In the genomic region with DNA sequence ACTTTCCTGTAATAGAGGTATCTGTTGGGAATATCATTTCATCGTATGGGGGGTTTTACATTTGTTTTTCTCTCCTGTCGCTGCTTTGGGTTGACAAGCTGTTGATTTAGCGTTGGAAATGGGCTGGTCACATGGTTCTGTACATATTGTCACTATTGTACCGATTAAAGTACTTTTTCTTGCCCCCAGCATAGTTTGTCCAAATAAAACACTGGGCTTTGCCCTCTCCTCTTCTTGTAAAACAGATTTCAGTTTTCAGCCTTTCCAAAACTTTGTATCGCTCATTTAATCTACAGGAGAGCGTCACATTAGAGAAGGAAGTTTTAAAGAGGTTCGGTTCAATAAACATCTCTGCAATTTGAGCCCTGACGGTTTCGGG, we compare ENCODE assay signal across 8 cellular contexts. TPM values are rescaled to one million over a fixed set of nuclear protein-coding genes. Genes with fewer than 3 reads are reported as not detected.
DNase-seq lines count a peak whose midpoint lies in the region; ATAC-seq and TF ChIP-seq lines count a peak whose summit lies in the region.

No MANE protein-coding gene starts in this region.

- 17 to 19% methylated on average over 9 of the region's 9 CpGs for WGBS in GM23248 (ENCODE audit: low coverage in 1 of 2, low lambda C conversion rate in 2 of 2, missing lambda C conversion rate in 2 of 2), 2 experiments

- H3K9me3 ChIP-seq in GM23248 (ENCODE audit: low read depth) (no peaks in the 10 kb centered on the region), SJSA1 (replicated peaks) (no peaks in the 10 kb centered on the region), gastrocnemius medialis (no peaks in the 10 kb centered on the region)

- H3K4me3 ChIP-seq in GM23248 (peak overlapping the region; percentile 80), SJSA1 (peak overlapping the region; percentile 54), fibroblast of the aortic adventitia (ENCODE audit: low read depth, low read length) (peak overlapping the region; percentile 70), gastrocnemius medialis (peak overlapping the region; percentile 57 to 64 (median 64))

- H3K4me1 ChIP-seq in GM23248 (ENCODE audit: insufficient read depth), result peaks cover 38% of the 10 kb centered on the region
- H3K4me1 ChIP-seq in SJSA1 (replicated peaks), result peaks cover 24% of the 10 kb centered on the region
- H3K4me1 ChIP-seq in gastrocnemius medialis, result peaks cover 28 to 39% of the 10 kb centered on the region in 2 donors

- H2AFZ ChIP-seq in GM23248, result peak overlapping the region; percentile 68

- in situ Hi-C loops in GM23248 (cut with MboI) (no loop called here), gastrocnemius medialis (cut with MboI; ENCODE audit: low sequenced_read_pairs in 4 of 4) (loop anchor here in 3 of 4 donors (10.0 to 25.0 kb wide), 3 partner anchors 800 to 1112 kb away; partner anchors contain the start of genes OTUD1 (in 1 of the 3) and SKIDA1 (in 1 of the 3))

- intact Hi-C loops in gastrocnemius medialis (cut with DNase I; ENCODE audit: low total_unique reads), result loop anchor here (5.0 to 10.0 kb wide), 5 partner anchors 112 to 1110 kb away; partner anchors contain the start of genes OTUD1 and PIP4K2A

- peak overlapping the region; percentile 78 for H3K9ac ChIP-seq in GM23248

- H3K9me2 ChIP-seq in GM23248 (ENCODE audit: insufficient read depth), result no peaks in the 10 kb centered on the region

- H4K20me1 ChIP-seq in GM23248 (ENCODE audit: insufficient read depth), result no peaks in the 10 kb centered on the region

- H3K36me3 ChIP-seq in GM23248 (ENCODE audit: low read depth), result peaks cover 31% of the 10 kb centered on the region
- peaks cover 23% of the 10 kb centered on the region for H3K36me3 ChIP-seq in SJSA1
- peaks cover 0 to 37% of the 10 kb centered on the region in 2 donors for H3K36me3 ChIP-seq in gastrocnemius medialis

- TF ChIP-seq POLR2A in gastrocnemius medialis (IDR thresholded peaks at IDR 0.05), result no peak

- ATAC-seq in gastrocnemius medialis (no peak), GM19397 (IDR thresholded peaks at IDR 0.05; ENCODE audit: unreplicated experiment) (no peak)

- H3K27me3 ChIP-seq in GM23248 (replicated peaks; ENCODE audit: insufficient read depth) (0 out of 2 replicates have a peak, but pooled peaks cover 5% of the 10 kb centered on the region), SJSA1 (replicated peaks) (peaks cover 36% of the 10 kb centered on the region), gastrocnemius medialis (peaks cover 10 to 25% (median 21%) of the 10 kb centered on the region in 3 donors)

- H3K27ac ChIP-seq in GM23248, result peak overlapping the region; percentile 50
- H3K27ac ChIP-seq in SJSA1, result no peak overlapping the region
- H3K27ac ChIP-seq in gastrocnemius medialis, result peak overlapping the region; percentile 33 to 58 (median 50)

- peaks cover 52% of the 10 kb centered on the region for H3K79me2 ChIP-seq in GM23248 (ENCODE audit: insufficient read depth)

- H3F3A ChIP-seq in GM23248 (ENCODE audit: insufficient read depth), result peaks cover 25% of the 10 kb centered on the region; the same call in 1 of the 2 replicates

- DNase-seq in GM23248 (no peak), SJSA1 (ENCODE audit: low read depth in 1 of 2, low spot score in 2 of 2) (no peak), fibroblast of the aortic adventitia (ENCODE audit: low read depth) (no peak), gastrocnemius medialis (no peak), T-helper 9 cell (no peak), NCI-H526 treated with DMSO at 0.1 percent for 48 hours (lab: John Stamatoyannopoulos, UW) (no peak)
- no peak for DNase-seq in effector CD4-positive, alpha-beta T cell

- H3K4me2 ChIP-seq in GM23248 (ENCODE audit: unreplicated experiment), result peak overlapping the region; percentile 85

- TF ChIP-seq CTCF in fibroblast of the aortic adventitia (IDR thresholded peaks at IDR 0.05; ENCODE audit: insufficient read depth, low read length) (no peak), gastrocnemius medialis (IDR thresholded peaks at IDR 0.05 in 4 of 5, conservative IDR thresholded peaks at IDR 0.05 in 1 of 5) (no peak)

RNA-seq across cellular contexts. Expression of gene BMI1, which starts 4.0 kb away (rescaled TPM):
- total RNA-seq in GM23248 (2014; rRNA removed; shearing (Covaris generic)), result 66.0 and 77.1 TPM in 2 replicates
- polyA plus RNA-seq in GM23248 (2016; fragmentation: Nextera tagmentation; extraction: Ambion mirVana), result 37.6 and 38.0 TPM in 2 replicates
- 73.9 and 83.3 TPM in 2 replicates for total RNA-seq in SJSA1 (2014; rRNA removed; shearing (Covaris generic))
- 45.3 and 60.9 TPM in 2 replicates for total RNA-seq in fibroblast of the aortic adventitia (ENCODE audit: low replicate concordance)
- 10 to 100 TPM; 22.4 to 68.4 (median 57.6) TPM for total RNA-seq in gastrocnemius medialis

RNA-seq across cellular contexts. Expression of gene COMMD3, which starts 8.7 kb away (rescaled TPM):
- total RNA-seq in GM23248 (2014; rRNA removed; shearing (Covaris generic)), result 26.4 and 48.2 TPM in 2 replicates
- polyA plus RNA-seq in GM23248 (2016; fragmentation: Nextera tagmentation; extraction: Ambion mirVana), result 103 and 104 TPM in 2 replicates
- total RNA-seq in SJSA1 (2014; rRNA removed; shearing (Covaris generic)), result 37.5 and 119 TPM in 2 replicates
- total RNA-seq in fibroblast of the aortic adventitia (ENCODE audit: low replicate concordance) (56.9 and 57.7 TPM in 2 replicates), gastrocnemius medialis (10 to 100 TPM; 26.8 to 50.9 (median 37.9) TPM)

RNA-seq across cellular contexts. Expression of gene SPAG6, which starts 20.4 kb away (rescaled TPM):
- total RNA-seq in GM23248 (2014; rRNA removed; shearing (Covaris generic)), result not detected in 2 replicates
- not detected in 2 replicates for polyA plus RNA-seq in GM23248 (2016; fragmentation: Nextera tagmentation; extraction: Ambion mirVana)
- total RNA-seq in SJSA1 (2014; rRNA removed; shearing (Covaris generic)), result not detected in 2 replicates
- total RNA-seq in fibroblast of the aortic adventitia (ENCODE audit: low replicate concordance) (not detected in 2 replicates), gastrocnemius medialis (under 1 TPM in 1 of 4 donors, not detected in 3; 0.12 TPM)
